ENCODE assay signal across 1 cellular context in the genomic region with DNA sequence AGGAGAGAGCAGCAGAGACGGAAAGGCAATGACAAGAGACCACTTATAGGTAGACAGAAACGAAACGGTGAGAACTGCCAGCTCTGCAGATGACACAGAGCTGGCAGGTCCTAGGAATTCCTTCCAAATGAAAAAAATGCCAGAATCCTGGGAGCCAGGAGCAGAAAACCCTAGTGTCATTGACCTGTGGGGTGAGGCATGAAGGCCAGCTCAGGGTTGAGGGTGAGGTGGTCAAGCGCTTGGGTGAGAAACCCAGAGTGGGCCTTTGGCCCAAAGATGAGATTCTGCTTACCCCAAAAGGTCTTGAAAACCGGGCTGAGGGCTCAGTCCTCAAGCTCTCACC.
TF ChIP-seq lines count a peak whose summit lies in the region.

No MANE protein-coding gene starts in this region.

TF ChIP-seq in IMR-90, 13 proteins besides CTCF, POLR2A, EP300 and RAD21:
- TF ChIP-seq, protein P1, sequence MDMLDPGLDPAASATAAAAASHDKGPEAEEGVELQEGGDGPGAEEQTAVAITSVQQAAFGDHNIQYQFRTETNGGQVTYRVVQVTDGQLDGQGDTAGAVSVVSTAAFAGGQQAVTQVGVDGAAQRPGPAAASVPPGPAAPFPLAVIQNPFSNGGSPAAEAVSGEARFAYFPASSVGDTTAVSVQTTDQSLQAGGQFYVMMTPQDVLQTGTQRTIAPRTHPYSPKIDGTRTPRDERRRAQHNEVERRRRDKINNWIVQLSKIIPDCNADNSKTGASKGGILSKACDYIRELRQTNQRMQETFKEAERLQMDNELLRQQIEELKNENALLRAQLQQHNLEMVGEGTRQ (IDR thresholded peaks at IDR 0.05; ENCODE audit: low read depth, low read length) = no peak
- TF ChIP-seq MAFK (IDR thresholded peaks at IDR 0.05; ENCODE audit: low read depth, low read length) = no peak
- no peak for TF ChIP-seq RFX5 (IDR thresholded peaks at IDR 0.05; ENCODE audit: low read depth, low read length)
- no peak for TF ChIP-seq MAZ (IDR thresholded peaks at IDR 0.05; ENCODE audit: borderline replicate concordance, low read depth, low read length)
- no peak for TF ChIP-seq NFE2L2 (IDR thresholded peaks at IDR 0.05; ENCODE audit: low read depth, low read length)
- TF ChIP-seq CHD1 (IDR thresholded peaks at IDR 0.05; ENCODE audit: low read depth, low read length) = no peak
- no peak for TF ChIP-seq SMC3 (IDR thresholded peaks at IDR 0.05; ENCODE audit: low read depth, low read length)
- TF ChIP-seq BHLHE40 (IDR thresholded peaks at IDR 0.05; ENCODE audit: low read depth, low read length) = no peak
- TF ChIP-seq, protein P2, sequence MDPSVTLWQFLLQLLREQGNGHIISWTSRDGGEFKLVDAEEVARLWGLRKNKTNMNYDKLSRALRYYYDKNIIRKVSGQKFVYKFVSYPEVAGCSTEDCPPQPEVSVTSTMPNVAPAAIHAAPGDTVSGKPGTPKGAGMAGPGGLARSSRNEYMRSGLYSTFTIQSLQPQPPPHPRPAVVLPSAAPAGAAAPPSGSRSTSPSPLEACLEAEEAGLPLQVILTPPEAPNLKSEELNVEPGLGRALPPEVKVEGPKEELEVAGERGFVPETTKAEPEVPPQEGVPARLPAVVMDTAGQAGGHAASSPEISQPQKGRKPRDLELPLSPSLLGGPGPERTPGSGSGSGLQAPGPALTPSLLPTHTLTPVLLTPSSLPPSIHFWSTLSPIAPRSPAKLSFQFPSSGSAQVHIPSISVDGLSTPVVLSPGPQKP (IDR thresholded peaks at IDR 0.05; ENCODE audit: borderline replicate concordance, low read depth, low read length) = no peak
- no peak for TF ChIP-seq RCOR1 (IDR thresholded peaks at IDR 0.05; ENCODE audit: insufficient replicate concordance, low read length)
- no peak for TF ChIP-seq MXI1 (IDR thresholded peaks at IDR 0.05; ENCODE audit: borderline replicate concordance, low read depth, low read length)
- TF ChIP-seq FOS (IDR thresholded peaks at IDR 0.05; ENCODE audit: low read depth, low read length) = no peak
- no peak for TF ChIP-seq CEBPB (IDR thresholded peaks at IDR 0.05; ENCODE audit: low read depth, low read length)
